ENCODE assay signal across 1 cellular context in genomic region chr16:88569985-88570690, GRCh38.
A peak's percentile ranks its signal among the peaks of the same experiment; 100 is the strongest.
TF ChIP-seq lines count a peak whose summit lies in the region.

Gene ZC3H18, plus strand, starts transcription at chr16:88570403. Its CDS starts 6,721 bp downstream, at chr16:88577124.

TF ChIP-seq in HEK293, 187 proteins besides CTCF, POLR2A, EP300 and RAD21 (continued from another document and continues in another):
- 0 out of 2 replicates have a peak, but pooled peaks have one; percentile 18 for TF ChIP-seq ZNF211 (tag by site-specific recombination; IDR thresholded peaks at IDR 0.05; ENCODE audit: low read depth)
- TF ChIP-seq ZBTB1 (tag by site-specific recombination; IDR thresholded peaks at IDR 0.05) = no peak
- TF ChIP-seq ZNF335 (tag by site-specific recombination; conservative IDR thresholded peaks at IDR 0.05) = peak; percentile 82
- TF ChIP-seq ZNF10 (tag by site-specific recombination; IDR thresholded peaks at IDR 0.05) = no peak
- no peak for TF ChIP-seq ZNF37A (tag by site-specific recombination; IDR thresholded peaks at IDR 0.05)
- peak; percentile 87 for TF ChIP-seq KLF16 (tag by site-specific recombination; IDR thresholded peaks at IDR 0.05)
- peak; percentile 31; the same call in 1 of the 2 replicates for TF ChIP-seq ZNF76 (tag by site-specific recombination; IDR thresholded peaks at IDR 0.05; ENCODE audit: borderline replicate concordance, low read depth)
- TF ChIP-seq ZXDB (tag by site-specific recombination; IDR thresholded peaks at IDR 0.05) = peak; percentile 87
- TF ChIP-seq ZBTB6 (tag by site-specific recombination; IDR thresholded peaks at IDR 0.05) = peak; percentile 84
- no peak for TF ChIP-seq ZNF223 (tag by site-specific recombination; IDR thresholded peaks at IDR 0.05)
- peak; percentile 76 for TF ChIP-seq ZBTB26 (tag by site-specific recombination; optimal IDR thresholded peaks at IDR 0.05)
- peak; percentile 67 for TF ChIP-seq ZEB2 (tag by site-specific recombination; IDR thresholded peaks at IDR 0.05)
- TF ChIP-seq KLF9 (tag by site-specific recombination; IDR thresholded peaks at IDR 0.05; ENCODE audit: low read depth) = peak; percentile 91
- TF ChIP-seq ZNF600 (tag by site-specific recombination; IDR thresholded peaks at IDR 0.05) = 0 out of 2 replicates have a peak, but pooled peaks have one; percentile 29
- TF ChIP-seq GLIS2 (tag by site-specific recombination; IDR thresholded peaks at IDR 0.05) = peak; percentile 23; the same call in 1 of the 2 replicates
- peak; percentile 51 for TF ChIP-seq ZBTB8A (tag by site-specific recombination; IDR thresholded peaks at IDR 0.05)
- TF ChIP-seq ZBTB20 (tag by site-specific recombination; IDR thresholded peaks at IDR 0.05) = peak; percentile 41; the same call in 1 of the 2 replicates
- TF ChIP-seq ZNF132 (tag by site-specific recombination; IDR thresholded peaks at IDR 0.05; ENCODE audit: borderline replicate concordance) = no peak
- peak; percentile 27; the same call in 1 of the 2 replicates for TF ChIP-seq ZBTB17 (tag by site-specific recombination; IDR thresholded peaks at IDR 0.05)
- TF ChIP-seq ZNF561 (tag by site-specific recombination; IDR thresholded peaks at IDR 0.05; ENCODE audit: borderline replicate concordance) = 0 out of 2 replicates have a peak, but pooled peaks have one; percentile 27
- TF ChIP-seq KLF8 (tag by site-specific recombination; IDR thresholded peaks at IDR 0.05) = peak; percentile 75; the same call in 1 of the 2 replicates
- no peak for TF ChIP-seq ZNF530 (tag by site-specific recombination; IDR thresholded peaks at IDR 0.05; ENCODE audit: low read depth)
- TF ChIP-seq ZNF19 (tag by site-specific recombination; IDR thresholded peaks at IDR 0.05; ENCODE audit: low read depth) = no peak
- peak; percentile 36; the same call in 1 of the 2 replicates for TF ChIP-seq ZSCAN30 (tag by site-specific recombination; IDR thresholded peaks at IDR 0.05)
- TF ChIP-seq ZNF398 (tag by site-specific recombination; IDR thresholded peaks at IDR 0.05) = no peak
- no peak for TF ChIP-seq ZNF777 (tag by site-specific recombination; IDR thresholded peaks at IDR 0.05; ENCODE audit: borderline replicate concordance)
- TF ChIP-seq ZNF580 (tag by site-specific recombination; IDR thresholded peaks at IDR 0.05) = peak; percentile 95
- no peak for TF ChIP-seq ZNF2 (tag by site-specific recombination; IDR thresholded peaks at IDR 0.05)
- peak; percentile 78 for TF ChIP-seq SP2 (tag by site-specific recombination; IDR thresholded peaks at IDR 0.05)
- TF ChIP-seq YY1 (tag by site-specific recombination; IDR thresholded peaks at IDR 0.05) = peak; percentile 91
- peak; percentile 58; the same call in 1 of the 2 replicates for TF ChIP-seq BCL6B (tag by site-specific recombination; IDR thresholded peaks at IDR 0.05)
- TF ChIP-seq ZNF513 (tag by site-specific recombination; IDR thresholded peaks at IDR 0.05) = 0 out of 2 replicates have a peak, but pooled peaks have one; percentile 25
- TF ChIP-seq ELK4 (IDR thresholded peaks at IDR 0.05; ENCODE audit: borderline replicate concordance, low read depth, low read length) = peak; percentile 37; the same call in 1 of the 2 replicates
- peak; percentile 59; the same call in 1 of the 2 replicates for TF ChIP-seq KLF1 (tag by site-specific recombination; IDR thresholded peaks at IDR 0.05)
- TF ChIP-seq PATZ1 (tag by site-specific recombination; IDR thresholded peaks at IDR 0.05) = peak; percentile 88
- no peak; the same call in 1 of the 2 replicates for TF ChIP-seq ZNF629 (tag by site-specific recombination; IDR thresholded peaks at IDR 0.05)
- no peak for TF ChIP-seq ZNF529 (tag by site-specific recombination; IDR thresholded peaks at IDR 0.05; ENCODE audit: insufficient replicate concordance)
- 0 out of 2 replicates have a peak, but pooled peaks have one; percentile 39 for TF ChIP-seq WT1 (tag by site-specific recombination; IDR thresholded peaks at IDR 0.05)
- no peak for TF ChIP-seq PRDM10 (tag by site-specific recombination; IDR thresholded peaks at IDR 0.05)
- TF ChIP-seq ZNF660 (tag by site-specific recombination; IDR thresholded peaks at IDR 0.05) = peak; percentile 42; the same call in 1 of the 2 replicates
- TF ChIP-seq ZFP37 (tag by site-specific recombination; IDR thresholded peaks at IDR 0.05) = no peak
- TF ChIP-seq OSR2 (tag by site-specific recombination; IDR thresholded peaks at IDR 0.05) = peak; percentile 6; the same call in 1 of the 2 replicates
- peak; percentile 85 for TF ChIP-seq ZFHX2 (tag by site-specific recombination; conservative IDR thresholded peaks at IDR 0.05)
- TF ChIP-seq SCRT1 (tag by site-specific recombination; IDR thresholded peaks at IDR 0.05; ENCODE audit: borderline replicate concordance) = no peak
- TF ChIP-seq KLF17 (tag by site-specific recombination; IDR thresholded peaks at IDR 0.05) = peak; percentile 81
- no peak for TF ChIP-seq PRDM1 (tag by site-specific recombination; IDR thresholded peaks at IDR 0.05)
- TF ChIP-seq SP3 (tag by site-specific recombination; IDR thresholded peaks at IDR 0.05) = peak; percentile 89
- TF ChIP-seq ZNF202 (tag by site-specific recombination; IDR thresholded peaks at IDR 0.05; ENCODE audit: borderline replicate concordance) = no peak
- TF ChIP-seq ZNF488 (tag by site-specific recombination; IDR thresholded peaks at IDR 0.05) = no peak
